Comparison of ENCODE assay signal across 28 cellular contexts in genomic region chr14:74558655-74559054, GRCh38. TPM values are rescaled to one million over a fixed set of nuclear protein-coding genes. Genes with fewer than 3 reads are reported as not detected.
DNase-seq lines count a peak whose midpoint lies in the region; ATAC-seq and TF ChIP-seq lines count a peak whose summit lies in the region.
"Had no signal": no experiment of that assay in that cellular context is flagged by ENCODE, and none has a peak within 500 bp of the region (broad histone marks: within the 10 kb centered on the region; RNA-seq: fewer than 3 reads in every experiment).

No MANE protein-coding gene starts in this region.

- intact Hi-C loops in IMR-90 (cut with micrococcal nuclease) = no loop called here
- intact Hi-C loops in spleen (cut with DNase I; ENCODE audit: low total_unique reads) = no loop called here
- intact Hi-C loops in activated CD4-positive, alpha-beta T cell treated with anti-CD3 and anti-CD28 coated beads for 36 hours (cut with DNase I, micrococcal nuclease) = no loop called here

- H3K27me3 ChIP-seq in IMR-90 (ENCODE audit: control insufficient read depth, insufficient read depth, low read length) (no peaks in the 10 kb centered on the region), spleen (replicated peaks in 1 of 7) (no peaks in the 10 kb centered on the region)
- H3K27me3 ChIP-seq: dorsolateral prefrontal cortex, esophagus muscularis mucosa, upper lobe of right lung had no signal

- H3K36me3 Mint-ChIP-seq in activated CD4-positive, alpha-beta T cell treated with anti-CD3 and anti-CD28 coated beads for 36 hours (ENCODE audit: low read depth) = no peaks in the 10 kb centered on the region
- H3K36me3 Mint-ChIP-seq: activated naive CD8-positive, alpha-beta T cell; CD8-positive, alpha-beta memory T cell; naive B cell; stimulated activated effector memory CD8-positive, alpha-beta T cell treated with anti-CD3 and anti-CD28 coated beads, Interleukin-12 subunit alpha, Interleukin-12 subunit beta, amount 100 ng/mL, for 72 hours; T-cell had no signal

- TF ChIP-seq CTCF in IMR-90 (conservative IDR thresholded peaks at IDR 0.05; ENCODE audit: low read depth, low read length) = no peak
- no peak for TF ChIP-seq CTCF in cardiac fibroblast (IDR thresholded peaks at IDR 0.05; ENCODE audit: low read depth, low read length)
- no peak for TF ChIP-seq CTCF in fibroblast of villous mesenchyme (IDR thresholded peaks at IDR 0.05; ENCODE audit: insufficient read depth, low read depth, low read length)
- no peak for TF ChIP-seq CTCF in spleen (IDR thresholded peaks at IDR 0.05 in 8 of 11, conservative IDR thresholded peaks at IDR 0.05 in 3 of 11)

- TF ChIP-seq POLR2A in IMR-90 (IDR thresholded peaks at IDR 0.05; ENCODE audit: low read depth, low read length) (no peak), spleen (IDR thresholded peaks at IDR 0.05) (no peak)

- no TSS peak for BruUV-seq in IMR-90 (replicated peaks; lab: Mats Ljungman, UMichigan)

- no peak for TF ChIP-seq RAD21 in IMR-90 (IDR thresholded peaks at IDR 0.05; ENCODE audit: low read length)

- peaks cover 2% of the 10 kb centered on the region for H3K4me1 Mint-ChIP-seq in activated CD4-positive, alpha-beta T cell treated with anti-CD3 and anti-CD28 coated beads for 36 hours
- H3K4me1 Mint-ChIP-seq: activated CD4-positive, alpha-beta T cell treated with anti-CD3 and anti-CD28 coated beads, Interleukin-2, amount 10 ng/mL, durations not matched to agents 24 days and 14 days; stimulated activated effector memory CD8-positive, alpha-beta T cell treated with anti-CD3 and anti-CD28 coated beads, Interleukin-12 subunit alpha, Interleukin-12 subunit beta, amount 100 ng/mL, for 72 hours; T-cell had no signal

- 0 out of 2 replicates have a peak overlapping the region, but pooled peaks have one; percentile 3 for H2BK20ac ChIP-seq in IMR-90 (ENCODE audit: low read depth, low read length)

- no peak overlapping the region for H3K4me3 Mint-ChIP-seq in activated CD4-positive, alpha-beta T cell treated with anti-CD3 and anti-CD28 coated beads for 36 hours
- H3K4me3 Mint-ChIP-seq: activated CD4-positive, alpha-beta T cell treated with anti-CD3 and anti-CD28 coated beads, Interleukin-2, amount 10 ng/mL, durations not matched to agents 24 days and 14 days; activated naive CD8-positive, alpha-beta T cell; CD8-positive, alpha-beta memory T cell; naive B cell; stimulated activated effector memory CD8-positive, alpha-beta T cell treated with anti-CD3 and anti-CD28 coated beads, Interleukin-12 subunit alpha, Interleukin-12 subunit beta, amount 100 ng/mL, for 72 hours; T-cell had no signal

- H3K4me3 ChIP-seq in IMR-90 (ENCODE audit: insufficient read depth, low read depth, low read length) = no peak overlapping the region
- no peak overlapping the region for H3K4me3 ChIP-seq in cardiac fibroblast (replicated peaks in 1 of 2; ENCODE audit: low read depth in 2 of 2, low read length in 2 of 2)
- H3K4me3 ChIP-seq in fibroblast of villous mesenchyme (ENCODE audit: low read depth, low read length) = no peak overlapping the region
- H3K4me3 ChIP-seq in spleen = no peak overlapping the region
- H3K4me3 ChIP-seq: dorsolateral prefrontal cortex, esophagus muscularis mucosa, GM12878, prostate gland, upper lobe of right lung had no signal

- H3K23ac ChIP-seq in IMR-90 (ENCODE audit: low read depth, low read length) = peak overlapping the region; percentile 43; the same call in 1 of the 2 replicates

- H3K36me3 ChIP-seq in IMR-90 (ENCODE audit: control insufficient read depth, insufficient read depth, low read length) = 0 out of 2 replicates have a peak, but pooled peaks cover 2% of the 10 kb centered on the region
- H3K36me3 ChIP-seq in spleen = no peaks in the 10 kb centered on the region
- H3K36me3 ChIP-seq: esophagus muscularis mucosa, prostate gland, upper lobe of right lung, WERI-Rb-1 had no signal

- no peak overlapping the region for H2AFZ ChIP-seq in IMR-90 (replicated peaks; ENCODE audit: low read length, poor library complexity)

- H3K18ac ChIP-seq in IMR-90 (ENCODE audit: low read depth, low read length) = 0 out of 2 replicates have a peak overlapping the region, but pooled peaks have one; percentile 13

- peak overlapping the region; percentile 0; the same call in 1 of the 2 replicates for H3K4ac ChIP-seq in IMR-90 (ENCODE audit: low read depth, low read length)

- H3K9me3 ChIP-seq in IMR-90 (ENCODE audit: control insufficient read depth, insufficient read depth, low read length) = peaks cover 2% of the 10 kb centered on the region; the same call in 1 of the 2 replicates
- no peaks in the 10 kb centered on the region for H3K9me3 ChIP-seq in spleen
- H3K9me3 ChIP-seq: esophagus muscularis mucosa, prostate gland, upper lobe of right lung had no signal

- peak; percentile 69 for DNase-seq in IMR-90
- peak; percentile 39 to 71 for DNase-seq in cardiac fibroblast (ENCODE audit: low read depth in 2 of 2)
- peak; percentile 72 for DNase-seq in fibroblast of villous mesenchyme (ENCODE audit: low read depth)
- DNase-seq in spleen = peak; percentile 2
- no peak for DNase-seq in NCI-H510A treated with DMSO at 0.1 percent for 48 hours (lab: John Stamatoyannopoulos, UW)
- DNase-seq in kidney tubule cell (ENCODE audit: low spot score) = no peak
- no peak for DNase-seq in activated CD4-positive, alpha-beta T cell treated with anti-CD3 and anti-CD28 coated beads for 36 hours
- DNase-seq: activated CD4-positive, alpha-beta T cell treated with anti-CD3 and anti-CD28 coated beads, Interleukin-2, amount 10 ng/mL, durations not matched to agents 24 days and 14 days; activated effector memory CD4-positive, alpha-beta T cell treated with Interleukin-2 at 50 U/mL for 16 hours; CD8-positive, alpha-beta memory T cell; dorsolateral prefrontal cortex; EL; glutamatergic neuron; midbrain; naive B cell; NCI-H1048; NCI-H2107; NCI-H774; stimulated activated CD4-positive, alpha-beta T cell treated with anti-CD3 and anti-CD28 coated beads, Interleukin-15, amount 100 ng/mL, for 24 hours; T-cell; upper lobe of right lung; WERI-Rb-1 had no signal

- in situ Hi-C loops in IMR-90 (cut with MboI; ENCODE audit: low sequenced_read_pairs) = no loop called here

- H4K5ac ChIP-seq in IMR-90 (ENCODE audit: low read depth, low read length) = no peak overlapping the region

- H3K27me3 Mint-ChIP-seq in activated CD4-positive, alpha-beta T cell treated with anti-CD3 and anti-CD28 coated beads for 36 hours = no peaks in the 10 kb centered on the region
- H3K27me3 Mint-ChIP-seq: activated naive CD8-positive, alpha-beta T cell; naive B cell; T-cell had no signal

- H3K27ac ChIP-seq in IMR-90 (ENCODE audit: insufficient read depth, low read length) (no peak overlapping the region), spleen (no peak overlapping the region)
- H3K27ac ChIP-seq: dorsolateral prefrontal cortex, esophagus muscularis mucosa, prostate gland, WERI-Rb-1 had no signal

- no peak overlapping the region for H2BK5ac ChIP-seq in IMR-90 (ENCODE audit: low read depth, low read length, poor library complexity, severe bottlenecking)

- peaks cover 0 to 47% of the 10 kb centered on the region in 2 experiments; a peak in 2 of 4 replicates for H3K79me1 ChIP-seq in IMR-90 (ENCODE audit: low read depth in 1 of 2, low read length in 2 of 2)

- no peak overlapping the region for H3K27ac Mint-ChIP-seq in activated CD4-positive, alpha-beta T cell treated with anti-CD3 and anti-CD28 coated beads for 36 hours
- H3K27ac Mint-ChIP-seq: activated CD4-positive, alpha-beta T cell treated with anti-CD3 and anti-CD28 coated beads, Interleukin-2, amount 10 ng/mL, durations not matched to agents 24 days and 14 days; activated naive CD8-positive, alpha-beta T cell; CD8-positive, alpha-beta memory T cell; stimulated activated effector memory CD8-positive, alpha-beta T cell treated with anti-CD3 and anti-CD28 coated beads, Interleukin-12 subunit alpha, Interleukin-12 subunit beta, amount 100 ng/mL, for 72 hours; T-cell had no signal

- H3K4me1 ChIP-seq in IMR-90 (ENCODE audit: control insufficient read depth, insufficient read depth, low read length) = peaks cover 25% of the 10 kb centered on the region
- peaks cover 0 to 19% (median 4%) of the 10 kb centered on the region in 6 donors for H3K4me1 ChIP-seq in spleen
- H3K4me1 ChIP-seq: prostate gland had no signal

- no peaks in the 10 kb centered on the region for H3K9me3 Mint-ChIP-seq in activated CD4-positive, alpha-beta T cell treated with anti-CD3 and anti-CD28 coated beads for 36 hours (ENCODE audit: low read depth)
- H3K9me3 Mint-ChIP-seq: activated CD4-positive, alpha-beta T cell treated with anti-CD3 and anti-CD28 coated beads, Interleukin-2, amount 10 ng/mL, durations not matched to agents 24 days and 14 days; stimulated activated effector memory CD8-positive, alpha-beta T cell treated with anti-CD3 and anti-CD28 coated beads, Interleukin-12 subunit alpha, Interleukin-12 subunit beta, amount 100 ng/mL, for 72 hours; T-cell had no signal

- H2BK15ac ChIP-seq in IMR-90 (ENCODE audit: low read depth, low read length) = no peak overlapping the region

- POLR2A ChIA-PET in IMR-90 (lab: Charles Lee; ENCODE audit: unreplicated experiment) = interaction anchor here (0.9 kb wide), 1 partner anchor 9 kb away, joined by 3 read pairs; no protein-coding TSS in a partner anchor
- POLR2A ChIA-PET in activated CD4-positive, alpha-beta T cell treated with anti-CD3 and anti-CD28 coated beads for 36 hours (lab: Charles Lee) = no interaction called here

- H4K91ac ChIP-seq in IMR-90 (ENCODE audit: insufficient read depth, low read depth, low read length) = 0 out of 2 replicates have a peak overlapping the region, but pooled peaks have one; percentile 3

- peak overlapping the region; percentile 6; the same call in 1 of the 2 replicates for H2AK5ac ChIP-seq in IMR-90 (ENCODE audit: low read depth, low read length)

- dilution Hi-C loops in IMR-90 (cut with HindIII; ENCODE audit: low sequenced_read_pairs, unreplicated experiment) = no loop called here

- no peak overlapping the region for H2BK120ac ChIP-seq in IMR-90 (ENCODE audit: low read depth, low read length)

- CTCF ChIA-PET in IMR-90 (lab: Yijun Ruan, JAX) = no interaction called here
- CTCF ChIA-PET in activated CD4-positive, alpha-beta T cell treated with anti-CD3 and anti-CD28 coated beads for 36 hours (lab: Charles Lee) = interaction anchor here (0.7 kb wide), 1 partner anchor 52 kb away, joined by 3 read pairs; no protein-coding TSS in a partner anchor

- H2AK9ac ChIP-seq in IMR-90 (replicated peaks; ENCODE audit: low read depth, low read length, poor library complexity) = no peak overlapping the region

- no CpG with 5 or more reads among the region's 1 CpG for WGBS in IMR-90 (ENCODE audit: extremely low coverage in 2 of 2, insufficient read length in 1 of 2), 2 experiments
- 71 to 94% (median 92%) methylated on average over 1 of the region's 1 CpG for WGBS in spleen, 5 donors

- H3K9me1 ChIP-seq in IMR-90 (ENCODE audit: insufficient read depth, low read length) = peaks cover 27% of the 10 kb centered on the region

- H3K4me2 ChIP-seq in IMR-90 (ENCODE audit: low read depth, low read length) = no peak overlapping the region

- no peaks in the 10 kb centered on the region for H4K20me1 ChIP-seq in IMR-90 (ENCODE audit: insufficient read depth, low read length)

- no peak overlapping the region; a peak in 1 of 4 replicates for H4K8ac ChIP-seq in IMR-90 (ENCODE audit: low read depth in 2 of 2, low read length in 2 of 2)

- ATAC-seq in IMR-90 (ENCODE audit: low read depth) (peak; percentile 45; the same call in 1 of the 2 replicates), HG02852 (IDR thresholded peaks at IDR 0.05; ENCODE audit: unreplicated experiment) (no peak)
- no peak for ATAC-seq in activated CD4-positive, alpha-beta T cell treated with anti-CD3 and anti-CD28 coated beads for 36 hours
- ATAC-seq: GM12878; stimulated activated effector memory CD8-positive, alpha-beta T cell treated with anti-CD3 and anti-CD28 coated beads, Interleukin-12 subunit alpha, Interleukin-12 subunit beta, amount 100 ng/mL, for 72 hours; T-cell; upper lobe of right lung had no signal

- peak overlapping the region; percentile 62 for H3K14ac ChIP-seq in IMR-90 (replicated peaks; ENCODE audit: low read depth, low read length)

- no peak overlapping the region for H3K56ac ChIP-seq in IMR-90 (ENCODE audit: extremely low read depth, insufficient read depth, low read length)

- H3K9ac ChIP-seq in IMR-90 (ENCODE audit: low read depth, low read length) = no peak overlapping the region

RNA-seq across cellular contexts. Expression of gene LTBP2, which starts 53.4 kb away (rescaled TPM):
- total RNA-seq in IMR-90 (2012; rRNA removed) (23.8 and 26.7 TPM in 2 replicates), fibroblast of villous mesenchyme (210 and 339 TPM in 2 replicates), spleen (10 to 100 TPM in 1 of 7 donors, 1 to 10 TPM in 6; 4.3 to 10.7 (median 6.3) TPM)
- polyA plus RNA-seq in IMR-90 (2012; rRNA removed) (79.3 and 81.8 TPM in 2 replicates), spleen (1 to 10 TPM; 3.4 to 6.7 (median 4.2) TPM)
- polyA plus RNA-seq in IMR-90 (2012; cell fraction: cytosol; rRNA removed) = 49.1 and 65.1 TPM in 2 replicates
- polyA plus RNA-seq in IMR-90 (2012; cell fraction: nucleus; rRNA removed; ENCODE audit: low replicate concordance) = 57.1 and 111 TPM in 2 replicates
- total RNA-seq in activated CD4-positive, alpha-beta T cell treated with anti-CD3 and anti-CD28 coated beads for 36 hours = under 1 TPM; 0.04 to 0.37 TPM

Comparison
In these comparisons a context has a peak if more than half of its experiments do, and no peak if none do; other contexts are left out.
1. DNase-seq: peak in IMR-90 (single experiment), cardiac fibroblast (2 of 2), fibroblast of villous mesenchyme (single experiment) and spleen (single experiment); none in NCI-H510A treated with DMSO at 0.1 percent for 48 hours (single experiment), kidney tubule cell (single experiment) and activated CD4-positive, alpha-beta T cell treated with anti-CD3 and anti-CD28 coated beads for 36 hours (single experiment).